ENCODE assay signal across 33 cellular contexts in the genomic region with DNA sequence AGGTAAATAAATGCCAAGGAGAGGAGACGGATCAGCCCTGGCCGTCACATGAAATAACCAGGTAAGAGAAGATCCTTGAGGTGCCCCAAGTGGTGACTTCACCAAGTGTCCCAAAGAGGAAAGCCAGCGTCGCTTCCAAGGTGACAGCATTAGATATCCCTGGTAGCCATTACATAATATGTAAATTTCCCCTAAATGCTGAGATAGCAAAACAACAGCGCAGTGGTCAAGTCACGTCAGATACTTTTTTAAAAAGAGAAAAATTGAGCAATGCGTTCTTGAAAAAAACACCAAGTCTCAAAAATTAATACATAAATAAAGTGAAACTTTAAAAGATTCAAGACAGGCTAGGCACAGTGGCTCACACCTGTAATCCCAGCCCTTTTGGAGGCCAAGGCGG.
"Had no signal": no experiment of that assay in that cellular context is flagged by ENCODE, and none has a peak within 500 bp of the region (broad histone marks: within the 10 kb centered on the region; RNA-seq: fewer than 3 reads in every experiment).

No MANE protein-coding gene starts in this region.

- ATAC-seq: activated CD8-positive, alpha-beta T cell treated with anti-CD3 and anti-CD28 coated beads for 36 hours; activated T-cell treated with anti-CD3 and anti-CD28 coated beads, Interleukin-2, amount 50 U/mL, for 4 hours had no signal

- H3K9me3 Mint-ChIP-seq: activated B cell treated with CpG ODN at 0.5 μM for 24 hours; activated CD8-positive, alpha-beta T cell treated with anti-CD3 and anti-CD28 coated beads for 36 hours; activated naive CD8-positive, alpha-beta T cell treated with anti-CD3 and anti-CD28 coated beads for 36 hours; activated T-cell treated with anti-CD3 and anti-CD28 coated beads, Interleukin-2, amount 50 U/mL, for 4 hours; activated T-helper 1 cell treated with anti-CD3 and anti-CD28 coated beads, Interleukin-12 subunit alpha, Interleukin-12 subunit beta, Interleukin-2, Interleukin-4 antibody, amounts not matched to agents 30 ng/mL and 10 ng/mL and 1 ng/mL, durations not matched to agents 14 hours and 24 hours and 36 hours had no signal

- H3K4me3 Mint-ChIP-seq: activated B cell treated with CpG ODN at 0.5 μM for 24 hours; activated CD8-positive, alpha-beta T cell treated with anti-CD3 and anti-CD28 coated beads for 36 hours; activated naive CD8-positive, alpha-beta T cell treated with anti-CD3 and anti-CD28 coated beads for 36 hours; activated T-cell treated with anti-CD3 and anti-CD28 coated beads, Interleukin-2, amount 50 U/mL, for 4 hours; activated T-helper 1 cell treated with anti-CD3 and anti-CD28 coated beads, Interleukin-12 subunit alpha, Interleukin-12 subunit beta, Interleukin-2, Interleukin-4 antibody, amounts not matched to agents 30 ng/mL and 10 ng/mL and 1 ng/mL, durations not matched to agents 14 hours and 24 hours and 36 hours had no signal

- H3K27me3 ChIP-seq: brain microvascular endothelial cell had no signal

- H3K36me3 Mint-ChIP-seq: activated naive CD8-positive, alpha-beta T cell treated with anti-CD3 and anti-CD28 coated beads for 36 hours had no signal

- H3K27ac ChIP-seq: brain microvascular endothelial cell, VCaP had no signal

- H3K4me1 Mint-ChIP-seq: activated B cell treated with CpG ODN at 0.5 μM for 24 hours; activated naive CD8-positive, alpha-beta T cell treated with anti-CD3 and anti-CD28 coated beads for 36 hours had no signal

- H3K27ac Mint-ChIP-seq: activated B cell treated with CpG ODN at 0.5 μM for 24 hours; activated CD8-positive, alpha-beta T cell treated with anti-CD3 and anti-CD28 coated beads for 36 hours; activated naive CD8-positive, alpha-beta T cell treated with anti-CD3 and anti-CD28 coated beads for 36 hours; activated T-helper 1 cell treated with anti-CD3 and anti-CD28 coated beads, Interleukin-12 subunit alpha, Interleukin-12 subunit beta, Interleukin-2, Interleukin-4 antibody, amounts not matched to agents 30 ng/mL and 10 ng/mL and 1 ng/mL, durations not matched to agents 14 hours and 24 hours and 36 hours had no signal

- DNase-seq: activated B cell treated with CpG ODN at 0.5 μM for 24 hours; activated CD4-positive, alpha-beta T cell treated with anti-CD3 and anti-CD28 coated beads for 4 hours; activated CD4-positive, alpha-beta T cell treated with anti-CD3 and anti-CD28 coated beads, Interleukin-2, amount 50 U/mL, for 4 hours; activated CD4-positive, CD25-positive, alpha-beta regulatory T cell treated with anti-CD3 and anti-CD28 coated beads, Interleukin-2, amount 50 U/mL, for 72 hours; activated CD8-positive, alpha-beta T cell treated with anti-CD3 and anti-CD28 coated beads for 36 hours; activated naive CD4-positive, alpha-beta T cell; activated naive CD4-positive, alpha-beta T cell treated with anti-CD3 and anti-CD28 coated beads, Interleukin-2, amount 50 U/mL, for 16 hours; activated naive CD8-positive, alpha-beta T cell treated with anti-CD3 and anti-CD28 coated beads for 36 hours; activated T-cell treated with anti-CD3 and anti-CD28 coated beads for 4 hours; activated T-cell treated with anti-CD3 and anti-CD28 coated beads, Interleukin-2, amount 50 U/mL, for 4 hours; amniotic stem cell; aorta; brain microvascular endothelial cell; central memory CD4-positive, alpha-beta T cell; Karpas-422; KBM-7; NCI-H1092 treated with DMSO at 0.1 percent for 48 hours; NCI-H1417; NCI-H146; NCI-H2029 treated with DMSO at 0.1 percent for 48 hours; NCI-H2107; NCI-H2171 treated with DMSO at 0.1 percent for 48 hours; NCI-H2227 treated with DMSO at 0.1 percent for 48 hours; NCI-H446; NCI-H524; NCI-H69; Right ventricle myocardium superior; SW 1271; T-helper 1 cell; T-helper 2 cell; T-helper 9 cell had no signal

- H3K36me3 ChIP-seq: brain microvascular endothelial cell had no signal
